Comparison of ENCODE assay signal across 8 cellular contexts in the genomic region with DNA sequence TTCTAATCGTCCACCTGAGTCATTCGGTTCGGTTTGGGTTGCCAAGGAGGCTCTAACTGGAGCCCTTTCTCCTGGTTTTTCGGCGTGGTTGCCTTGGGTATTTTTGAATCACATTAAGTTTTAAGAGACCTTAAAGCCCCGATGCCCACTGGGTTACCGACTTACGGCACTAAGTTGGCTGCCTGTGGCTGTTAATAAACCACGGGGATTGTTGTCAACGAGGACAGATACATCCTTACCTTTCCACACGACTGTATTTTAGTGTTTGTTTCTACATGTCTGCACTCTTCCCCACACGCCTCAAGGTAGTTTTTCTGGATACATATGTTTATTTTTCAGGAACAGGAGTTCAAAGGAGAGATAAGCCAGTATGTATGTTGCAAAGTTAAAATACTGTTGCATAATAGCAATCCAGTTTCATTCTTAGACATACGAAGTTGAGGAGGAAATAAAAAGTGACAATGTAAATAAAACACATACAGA. TPM values are rescaled to one million over a fixed set of nuclear protein-coding genes. Genes with fewer than 3 reads are reported as not detected.
DNase-seq lines count a peak whose midpoint lies in the region; ATAC-seq, FAIRE-seq and TF ChIP-seq lines count a peak whose summit lies in the region.

No MANE protein-coding gene starts in this region.

- H3K4me1 ChIP-seq in iPS-15b (ENCODE audit: control insufficient read depth, insufficient read depth, low read length) = peaks cover 13% of the 10 kb centered on the region

- peak overlapping the region; percentile 45 for H3K4me3 ChIP-seq in iPS-15b (ENCODE audit: low read depth, low read length)

- peaks cover 40% of the 10 kb centered on the region for H3K27me3 ChIP-seq in iPS-15b (ENCODE audit: control insufficient read depth, insufficient read depth, low read length)

- CTCF ChIA-PET in activated CD4-positive, alpha-beta memory T cell treated with anti-CD3 and anti-CD28 coated beads, Interleukin-2, amount 10 ng/mL, durations not matched to agents 7 days and 5 days (lab: Charles Lee) = no interaction called here

- H3K36me3 Mint-ChIP-seq in activated CD4-positive, alpha-beta memory T cell treated with anti-CD3 and anti-CD28 coated beads, Interleukin-2, amount 10 ng/mL, durations not matched to agents 7 days and 5 days (ENCODE audit: low read depth) = peaks cover 17% of the 10 kb centered on the region
- H3K36me3 Mint-ChIP-seq in stimulated activated effector memory CD8-positive, alpha-beta T cell treated with anti-CD3 and anti-CD28 coated beads, Interleukin-12 subunit alpha, Interleukin-12 subunit beta, amount 100 ng/mL, for 72 hours = peaks cover 31% of the 10 kb centered on the region

- H3K27me3 Mint-ChIP-seq in activated CD4-positive, alpha-beta memory T cell treated with anti-CD3 and anti-CD28 coated beads, Interleukin-2, amount 10 ng/mL, durations not matched to agents 7 days and 5 days = peaks cover 6% of the 10 kb centered on the region

- peak; percentile 44 for FAIRE-seq in HTR-8/SVneo (lab: Jason Lieb, UNC)

- no peak for TF ChIP-seq CTCF in C4-2B (conservative IDR thresholded peaks at IDR 0.05)

- H3K27ac Mint-ChIP-seq in activated CD4-positive, alpha-beta memory T cell treated with anti-CD3 and anti-CD28 coated beads, Interleukin-2, amount 10 ng/mL, durations not matched to agents 7 days and 5 days = peak overlapping the region; percentile 58
- peak overlapping the region; percentile 99 for H3K27ac Mint-ChIP-seq in stimulated activated effector memory CD8-positive, alpha-beta T cell treated with anti-CD3 and anti-CD28 coated beads, Interleukin-12 subunit alpha, Interleukin-12 subunit beta, amount 100 ng/mL, for 72 hours

- no peak overlapping the region for H3K9ac ChIP-seq in iPS-15b (ENCODE audit: low read depth, low read length)

- peak overlapping the region; percentile 97 for H3K27ac ChIP-seq in C4-2B

- peaks cover 3% of the 10 kb centered on the region for H3K36me3 ChIP-seq in iPS-15b (ENCODE audit: control insufficient read depth, insufficient read depth, low read length)

- no peak for ATAC-seq in stimulated activated effector memory CD8-positive, alpha-beta T cell treated with anti-CD3 and anti-CD28 coated beads, Interleukin-12 subunit alpha, Interleukin-12 subunit beta, amount 100 ng/mL, for 72 hours
- no peak for ATAC-seq in GM21723 (IDR thresholded peaks at IDR 0.05; ENCODE audit: unreplicated experiment)
- ATAC-seq in HG02571 (IDR thresholded peaks at IDR 0.05; ENCODE audit: unreplicated experiment) = no peak

- peaks cover 20% of the 10 kb centered on the region for H3K4me1 Mint-ChIP-seq in activated CD4-positive, alpha-beta memory T cell treated with anti-CD3 and anti-CD28 coated beads, Interleukin-2, amount 10 ng/mL, durations not matched to agents 7 days and 5 days
- H3K4me1 Mint-ChIP-seq in stimulated activated effector memory CD8-positive, alpha-beta T cell treated with anti-CD3 and anti-CD28 coated beads, Interleukin-12 subunit alpha, Interleukin-12 subunit beta, amount 100 ng/mL, for 72 hours = peaks cover 15% of the 10 kb centered on the region

- POLR2A ChIA-PET in activated CD4-positive, alpha-beta memory T cell treated with anti-CD3 and anti-CD28 coated beads, Interleukin-2, amount 10 ng/mL, durations not matched to agents 7 days and 5 days (lab: Charles Lee) = interaction anchor here (0.6 kb wide), 1 partner anchor 27 kb away, joined by 3 read pairs; no protein-coding TSS in a partner anchor

- H3K4me3 Mint-ChIP-seq in activated CD4-positive, alpha-beta memory T cell treated with anti-CD3 and anti-CD28 coated beads, Interleukin-2, amount 10 ng/mL, durations not matched to agents 7 days and 5 days = peak overlapping the region; percentile 85
- peak overlapping the region; percentile 97 for H3K4me3 Mint-ChIP-seq in stimulated activated effector memory CD8-positive, alpha-beta T cell treated with anti-CD3 and anti-CD28 coated beads, Interleukin-12 subunit alpha, Interleukin-12 subunit beta, amount 100 ng/mL, for 72 hours

- DNase-seq in HTR-8/SVneo (ENCODE audit: insufficient read length, low spot score) (no peak), NCI-H1092 (lab: John Stamatoyannopoulos, UW) (no peak)
- no peak for DNase-seq in activated CD4-positive, alpha-beta memory T cell treated with anti-CD3 and anti-CD28 coated beads, Interleukin-2, amount 10 ng/mL, durations not matched to agents 7 days and 5 days
- DNase-seq in stimulated activated effector memory CD8-positive, alpha-beta T cell treated with anti-CD3 and anti-CD28 coated beads, Interleukin-12 subunit alpha, Interleukin-12 subunit beta, amount 100 ng/mL, for 72 hours (ENCODE audit: low spot score in 2 of 2) = peak in 1 of 2 donors; percentile 55

- no peaks in the 10 kb centered on the region for H3K9me3 Mint-ChIP-seq in activated CD4-positive, alpha-beta memory T cell treated with anti-CD3 and anti-CD28 coated beads, Interleukin-2, amount 10 ng/mL, durations not matched to agents 7 days and 5 days
- H3K9me3 Mint-ChIP-seq in stimulated activated effector memory CD8-positive, alpha-beta T cell treated with anti-CD3 and anti-CD28 coated beads, Interleukin-12 subunit alpha, Interleukin-12 subunit beta, amount 100 ng/mL, for 72 hours = no peaks in the 10 kb centered on the region

- no peaks in the 10 kb centered on the region for H3K9me3 ChIP-seq in iPS-15b (ENCODE audit: control insufficient read depth, insufficient read depth, low read length)

RNA-seq across cellular contexts. Expression of gene ANP32A, which starts 1.2 kb away (rescaled TPM):
- 100 to 1,000 TPM; 190 to 194 TPM for total RNA-seq in activated CD4-positive, alpha-beta memory T cell treated with anti-CD3 and anti-CD28 coated beads, Interleukin-2, amount 10 ng/mL, durations not matched to agents 7 days and 5 days
